In the genomic region with DNA sequence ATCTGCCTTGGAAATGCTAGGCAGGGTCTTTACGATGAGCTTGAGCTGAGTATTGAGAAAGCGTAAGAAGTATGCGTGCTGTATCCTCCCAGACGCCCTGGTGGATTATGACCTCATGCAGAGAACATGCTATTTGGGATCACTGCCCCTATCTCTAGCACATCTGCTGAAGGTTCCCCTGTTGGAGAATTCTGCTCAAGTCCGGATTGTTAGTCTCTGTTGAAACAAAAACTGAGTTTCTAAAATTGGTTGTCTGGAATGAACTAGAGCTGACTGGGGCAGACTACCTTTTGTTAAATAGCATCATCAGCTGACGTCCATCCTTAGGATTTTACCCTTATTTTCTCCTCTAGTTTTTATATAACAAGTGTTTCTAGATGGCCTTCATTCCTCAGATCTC, we compare ENCODE assay signal across 19 cellular contexts. TPM values are rescaled to one million over a fixed set of nuclear protein-coding genes. Genes with fewer than 3 reads are reported as not detected.
A peak's percentile ranks its signal among the peaks of the same experiment; 100 is the strongest.
DNase-seq lines count a peak whose midpoint lies in the region; ATAC-seq, FAIRE-seq and TF ChIP-seq lines count a peak whose summit lies in the region.
"Had no signal": no experiment of that assay in that cellular context is flagged by ENCODE, and none has a peak within 500 bp of the region (broad histone marks: within the 10 kb centered on the region; RNA-seq: fewer than 3 reads in every experiment).

No MANE protein-coding gene starts in this region.

- H3K4me3 Mint-ChIP-seq in astrocyte (ENCODE audit: unreplicated experiment), result no peak overlapping the region
- H3K4me3 Mint-ChIP-seq: activated CD8-positive, alpha-beta T cell treated with anti-CD3 and anti-CD28 coated beads, Interleukin-2, amount 10 ng/mL, durations not matched to agents 7 days and 5 days; activated T-helper 17 cell treated with anti-CD3 and anti-CD28 coated beads, Interleukin-2, amount 50 U/mL, for 72 hours had no signal

- H3K79me2 ChIP-seq in astrocyte (ENCODE audit: insufficient read depth, low read length), result peaks cover 4% of the 10 kb centered on the region

- no peaks in the 10 kb centered on the region for H4K20me1 ChIP-seq in astrocyte (ENCODE audit: insufficient read depth, low read length)

- H3K4me1 ChIP-seq in astrocyte (ENCODE audit: insufficient read depth, low read length), result peaks cover 3% of the 10 kb centered on the region
- H3K4me1 ChIP-seq: ascending aorta had no signal

- FAIRE-seq in astrocyte (lab: Jason Lieb, UNC), result peak; percentile 75
- FAIRE-seq: islet of Langerhans had no signal

- DNase-seq in BJ (ENCODE audit: low read depth), result peak; percentile 74
- DNase-seq in astrocyte (ENCODE audit: low read depth), result peak; percentile 48
- DNase-seq in left ventricle myocardium superior, result no peak
- peak; percentile 61 for DNase-seq in skeletal muscle cell (ENCODE audit: low read depth)
- no peak for DNase-seq in KG1 (lab: John Stamatoyannopoulos, UW)
- no peak for DNase-seq in KBM-7
- DNase-seq in RPMI8226, result no peak
- DNase-seq: activated CD8-positive, alpha-beta T cell treated with anti-CD3 and anti-CD28 coated beads, Interleukin-2, amount 10 ng/mL, durations not matched to agents 7 days and 5 days; effector CD4-positive, alpha-beta T cell; Kasumi-1; midbrain; NCI-H1930; NCI-H526; stimulated activated naive CD8-positive, alpha-beta T cell treated with anti-CD3 and anti-CD28 coated beads, Interleukin-15, Interleukin-2, amounts not matched to agents 100 U/mL and 50 U/mL, for 24 hours had no signal

- peaks cover 1% of the 10 kb centered on the region for H3K9me3 Mint-ChIP-seq in astrocyte (ENCODE audit: unreplicated experiment)
- H3K9me3 Mint-ChIP-seq: activated T-helper 17 cell treated with anti-CD3 and anti-CD28 coated beads, Interleukin-2, amount 50 U/mL, for 72 hours had no signal

- H3K27me3 ChIP-seq in BJ (ENCODE audit: control insufficient read depth, insufficient read depth, low read length), result peaks cover 5% of the 10 kb centered on the region
- peaks cover 15% of the 10 kb centered on the region for H3K27me3 ChIP-seq in astrocyte (ENCODE audit: insufficient read depth, low read length)
- H3K27me3 ChIP-seq: ascending aorta had no signal

- CTCF ChIA-PET in BJ (lab: Yijun Ruan, JAX), result interaction anchor here (0.7 to 1.1 kb wide), 5 partner anchors 13 to 141 kb away, joined by 3 to 4 read pairs (median 3); no protein-coding TSS in a partner anchor

- no peak overlapping the region for H3K27ac Mint-ChIP-seq in astrocyte (ENCODE audit: unreplicated experiment)
- H3K27ac Mint-ChIP-seq: activated CD8-positive, alpha-beta T cell treated with anti-CD3 and anti-CD28 coated beads, Interleukin-2, amount 10 ng/mL, durations not matched to agents 7 days and 5 days; activated T-helper 17 cell treated with anti-CD3 and anti-CD28 coated beads, Interleukin-2, amount 50 U/mL, for 72 hours had no signal

- no peak overlapping the region for H3K4me2 ChIP-seq in astrocyte (ENCODE audit: low read length)
- H3K4me2 ChIP-seq: BLaER1 treated with 17β-estradiol and CSF1 and Interleukin-3, amounts not matched to agents 10 nM and 100 nM had no signal

- no peak overlapping the region for H2AFZ ChIP-seq in astrocyte (ENCODE audit: low read depth, low read length)

- H3K4me3 ChIP-seq in BJ (ENCODE audit: low read depth, low read length) (no peak overlapping the region), astrocyte (ENCODE audit: insufficient read depth, low read depth, low read length) (no peak overlapping the region), skeletal muscle cell (ENCODE audit: low read depth, low read length) (no peak overlapping the region)
- H3K4me3 ChIP-seq: ascending aorta; BLaER1 treated with 17β-estradiol and CSF1 and Interleukin-3, amounts not matched to agents 10 nM and 100 nM had no signal

- no peak overlapping the region for H3K9ac ChIP-seq in astrocyte (ENCODE audit: low read length)
- H3K9ac ChIP-seq: BLaER1 treated with 17β-estradiol and CSF1 and Interleukin-3, amounts not matched to agents 10 nM and 100 nM had no signal

- ATAC-seq in left ventricle myocardium superior (peak; percentile 83), GM21825 (IDR thresholded peaks at IDR 0.05; ENCODE audit: unreplicated experiment) (no peak)
- ATAC-seq: activated CD8-positive, alpha-beta T cell treated with anti-CD3 and anti-CD28 coated beads, Interleukin-2, amount 10 ng/mL, durations not matched to agents 7 days and 5 days; activated T-helper 17 cell treated with anti-CD3 and anti-CD28 coated beads, Interleukin-2, amount 50 U/mL, for 72 hours; stimulated activated naive CD8-positive, alpha-beta T cell treated with anti-CD3 and anti-CD28 coated beads, Interleukin-15, Interleukin-2, amounts not matched to agents 100 U/mL and 50 U/mL, for 24 hours had no signal

- TF ChIP-seq CTCF in BJ (IDR thresholded peaks at IDR 0.05; ENCODE audit: insufficient read depth, low read depth, low read length), result no peak
- no peak for TF ChIP-seq CTCF in astrocyte (IDR thresholded peaks at IDR 0.05; ENCODE audit: insufficient read depth, low read depth, low read length)

- H3K36me3 ChIP-seq in BJ (ENCODE audit: control insufficient read depth, insufficient read depth, low read length) (no peaks in the 10 kb centered on the region), astrocyte (ENCODE audit: insufficient read depth, low read length) (no peaks in the 10 kb centered on the region)
- H3K36me3 ChIP-seq: ascending aorta; BLaER1 treated with 17β-estradiol and CSF1 and Interleukin-3, amounts not matched to agents 10 nM and 100 nM had no signal

- intact Hi-C loops in left ventricle myocardium superior (cut with micrococcal nuclease), result no loop called here

- no peaks in the 10 kb centered on the region for H3K36me3 Mint-ChIP-seq in astrocyte (ENCODE audit: low read depth, unreplicated experiment)

- no peaks in the 10 kb centered on the region for H3K9me3 ChIP-seq in astrocyte (ENCODE audit: insufficient read depth, low read depth, low read length)
- H3K9me3 ChIP-seq: ascending aorta had no signal

- peaks cover 12% of the 10 kb centered on the region for H3K27me3 Mint-ChIP-seq in astrocyte (ENCODE audit: low read depth, unreplicated experiment)

- in situ Hi-C loops in KBM-7 (cut with MboI; ENCODE audit: low pct_unique_long_range_greater_than_20kb, low sequenced_read_pairs), result no loop called here

- H3K4me1 Mint-ChIP-seq in astrocyte (ENCODE audit: low read depth, unreplicated experiment), result peaks cover 8% of the 10 kb centered on the region

- POLR2A ChIA-PET in BJ (lab: Charles Lee), result interaction anchor here (0.5 kb wide), 1 partner anchor 319 kb away, joined by 3 read pairs; no protein-coding TSS in a partner anchor

- H3K27ac ChIP-seq in astrocyte (ENCODE audit: low read depth, low read length), result no peak overlapping the region
- H3K27ac ChIP-seq: ascending aorta; BLaER1 treated with 17β-estradiol and CSF1 and Interleukin-3, amounts not matched to agents 10 nM and 100 nM had no signal

RNA-seq across cellular contexts. Expression of gene FHDC1, which starts 7.5 kb away (rescaled TPM):
- 0.17 and 0.22 TPM in 2 replicates for polyA plus RNA-seq in BJ (2011; rRNA removed)
- 0.19 and 0.36 TPM in 2 replicates for polyA minus RNA-seq in BJ (2011; rRNA and poly(A)+ RNA removed)
- 1.5 and 1.7 TPM in 2 replicates for total RNA-seq in astrocyte
- 0.35 TPM for total RNA-seq in left ventricle myocardium superior

Comparison
In these comparisons a context has a peak if more than half of its experiments do, and no peak if none do; other contexts are left out.
1. DNase-seq: peak in BJ (single experiment), astrocyte (single experiment) and skeletal muscle cell (single experiment); none in left ventricle myocardium superior (single experiment), KG1 (single experiment), KBM-7 (single experiment) and RPMI8226 (single experiment).